In the genomic region with DNA sequence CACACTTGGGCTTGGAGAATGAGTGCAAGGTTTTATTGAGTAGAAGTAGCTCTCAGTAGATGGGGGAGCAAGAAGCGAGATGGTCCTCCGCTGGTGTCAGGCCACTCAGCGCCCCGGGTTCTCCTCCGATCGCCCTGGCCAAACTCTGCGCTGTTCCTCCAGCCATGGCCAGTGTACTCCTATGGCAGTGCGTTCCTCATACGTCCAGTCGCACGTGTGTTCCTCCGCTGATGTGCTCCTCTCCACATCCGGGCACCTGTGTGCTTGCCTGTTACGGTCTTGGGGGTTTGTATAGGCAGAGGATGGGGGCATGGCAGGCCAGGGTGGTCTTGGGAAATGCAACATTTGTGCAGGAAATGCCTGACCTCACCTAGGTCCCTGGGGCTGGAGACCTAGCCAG, we compare ENCODE assay signal across 25 cellular contexts.
"Had no signal": no experiment of that assay in that cellular context is flagged by ENCODE, and none has a peak within 500 bp of the region (broad histone marks: within the 10 kb centered on the region; RNA-seq: fewer than 3 reads in every experiment).

No MANE protein-coding gene starts in this region.

- H3K9me3 ChIP-seq: prostate gland, right atrium auricular region, spleen, thoracic aorta, tibial nerve, upper lobe of right lung, uterus had no signal

- H3K36me3 ChIP-seq: prostate gland, right atrium auricular region, spleen, thoracic aorta, tibial nerve, upper lobe of right lung, uterus had no signal

- H3K4me1 Mint-ChIP-seq: memory B cell; mesothelial cell of epicardium; naive B cell; neural crest cell; stimulated activated memory B cell treated with anti-CD40 and anti-IgM and Interleukin-4, amounts not matched to agents 10 μg/mL and 1 μg/mL and 100 μg/mL, for 72 hours had no signal

- H3K27me3 ChIP-seq: dorsolateral prefrontal cortex, hepatocyte, right atrium auricular region, spleen, tibial nerve, upper lobe of right lung had no signal

- H3K36me3 Mint-ChIP-seq: memory B cell; mesothelial cell of epicardium; naive B cell; natural killer cell treated with Interleukin-12 subunit alpha and Interleukin-12 subunit beta and Interleukin-15 and Interleukin-18, amount 100 ng/mL, for 72 hours; stimulated activated memory B cell treated with anti-CD40 and anti-IgM and Interleukin-4, amounts not matched to agents 10 μg/mL and 1 μg/mL and 100 μg/mL, for 72 hours had no signal

- H3K9me3 Mint-ChIP-seq: neural crest cell had no signal

- H3K4me3 ChIP-seq: dorsolateral prefrontal cortex, hepatocyte, lung, mucosa of descending colon, prostate gland, right atrium auricular region, skin epidermis, spleen, thoracic aorta, tibial nerve, upper lobe of right lung, uterus had no signal

- H3K27ac ChIP-seq: dorsolateral prefrontal cortex, hepatocyte, parathyroid adenoma, prostate gland, right atrium auricular region, skin epidermis, spleen, thoracic aorta, tibial nerve, upper lobe of right lung, uterus had no signal

- H3K27me3 Mint-ChIP-seq: memory B cell; naive B cell; stimulated activated memory B cell treated with anti-CD40 and anti-IgM and Interleukin-4, amounts not matched to agents 10 μg/mL and 1 μg/mL and 100 μg/mL, for 72 hours had no signal

- H3K4me1 ChIP-seq: parathyroid adenoma, prostate gland, right atrium auricular region, spleen, tibial nerve, upper lobe of right lung, uterus had no signal

- H3K27ac Mint-ChIP-seq: memory B cell; mesothelial cell of epicardium; naive B cell; stimulated activated memory B cell treated with anti-CD40 and anti-IgM and Interleukin-4, amounts not matched to agents 10 μg/mL and 1 μg/mL and 100 μg/mL, for 72 hours had no signal

- H3K4me3 Mint-ChIP-seq: memory B cell; mesothelial cell of epicardium; naive B cell; natural killer cell treated with Interleukin-12 subunit alpha and Interleukin-12 subunit beta and Interleukin-15 and Interleukin-18, amount 100 ng/mL, for 72 hours; neural crest cell; stimulated activated memory B cell treated with anti-CD40 and anti-IgM and Interleukin-4, amounts not matched to agents 10 μg/mL and 1 μg/mL and 100 μg/mL, for 72 hours had no signal

- DNase-seq: dorsolateral prefrontal cortex; effector CD4-positive, alpha-beta T cell; head of caudate nucleus; left ventricle myocardium superior; mucosa of descending colon; naive B cell; spleen; stimulated activated CD4-positive, alpha-beta T cell treated with anti-CD3 and anti-CD28 coated beads, Interleukin-4, amount 100 ng/mL, for 4 hours; stimulated activated naive CD8-positive, alpha-beta T cell treated with anti-CD3 and anti-CD28 coated beads, Interleukin-15, Interleukin-2, amounts not matched to agents 100 U/mL and 50 U/mL, for 24 hours; substantia nigra; upper lobe of right lung; uterus had no signal
